ENCODE assay signal across 22 cellular contexts in genomic region chr21:28459193-28459592, GRCh38.
"Had no signal": no experiment of that assay in that cellular context is flagged by ENCODE, and none has a peak within 500 bp of the region (broad histone marks: within the 10 kb centered on the region; RNA-seq: fewer than 3 reads in every experiment).

No MANE protein-coding gene starts in this region.

- H3K4me3 ChIP-seq: cardiac muscle cell, hepatocyte, lung, neural progenitor cell, smooth muscle cell, testis, vagina had no signal

- H2AFZ ChIP-seq: hepatocyte, neural progenitor cell had no signal

- H3K36me3 ChIP-seq: cardiac muscle cell, neural progenitor cell, vagina had no signal

- H3K27me3 ChIP-seq: cardiac muscle cell, hepatocyte, neural progenitor cell, testis, vagina had no signal

- DNase-seq: activated CD8-positive, alpha-beta memory T cell treated with anti-CD3 and anti-CD28 coated beads, Interleukin-2, amount 50 U/mL, for 48 hours; activated naive CD4-positive, alpha-beta T cell treated with Interleukin-2 at 50 U/mL for 16 hours; activated naive CD8-positive, alpha-beta T cell treated with anti-CD3 and anti-CD28 coated beads, Interleukin-2, amount 10 ng/mL, durations not matched to agents 7 days and 5 days; activated T-cell treated with anti-CD3 and anti-CD28 coated beads, Interleukin-2, amount 50 U/mL, for 48 hours; amygdala; effector CD4-positive, alpha-beta T cell; glutamatergic neuron; immature natural killer cell; naive thymus-derived CD8-positive, alpha-beta T cell; posterior cingulate gyrus; stimulated activated CD4-positive, alpha-beta T cell treated with anti-CD3 and anti-CD28 coated beads, Interleukin-15, amount 100 ng/mL, for 24 hours; testis; trophoblast cell had no signal

- H3K79me2 ChIP-seq: hepatocyte had no signal

- ATAC-seq: left lobe of liver; naive thymus-derived CD8-positive, alpha-beta T cell; sciatic nerve; stimulated activated memory B cell treated with anti-CD40 and anti-IgM and Interleukin-4, amounts not matched to agents 10 μg/mL and 1 μg/mL and 100 μg/mL, for 72 hours had no signal

- H3K9ac ChIP-seq: neural progenitor cell had no signal

- H3K9me3 ChIP-seq: testis, vagina had no signal

- H3K27ac ChIP-seq: cardiac muscle cell, hepatocyte, neural progenitor cell, testis, vagina had no signal

- H3K4me2 ChIP-seq: hepatocyte, neural progenitor cell, smooth muscle cell had no signal

- H3K4me1 ChIP-seq: neural progenitor cell, testis had no signal
